ENCODE assay signal across 8 cellular contexts in the genomic region with DNA sequence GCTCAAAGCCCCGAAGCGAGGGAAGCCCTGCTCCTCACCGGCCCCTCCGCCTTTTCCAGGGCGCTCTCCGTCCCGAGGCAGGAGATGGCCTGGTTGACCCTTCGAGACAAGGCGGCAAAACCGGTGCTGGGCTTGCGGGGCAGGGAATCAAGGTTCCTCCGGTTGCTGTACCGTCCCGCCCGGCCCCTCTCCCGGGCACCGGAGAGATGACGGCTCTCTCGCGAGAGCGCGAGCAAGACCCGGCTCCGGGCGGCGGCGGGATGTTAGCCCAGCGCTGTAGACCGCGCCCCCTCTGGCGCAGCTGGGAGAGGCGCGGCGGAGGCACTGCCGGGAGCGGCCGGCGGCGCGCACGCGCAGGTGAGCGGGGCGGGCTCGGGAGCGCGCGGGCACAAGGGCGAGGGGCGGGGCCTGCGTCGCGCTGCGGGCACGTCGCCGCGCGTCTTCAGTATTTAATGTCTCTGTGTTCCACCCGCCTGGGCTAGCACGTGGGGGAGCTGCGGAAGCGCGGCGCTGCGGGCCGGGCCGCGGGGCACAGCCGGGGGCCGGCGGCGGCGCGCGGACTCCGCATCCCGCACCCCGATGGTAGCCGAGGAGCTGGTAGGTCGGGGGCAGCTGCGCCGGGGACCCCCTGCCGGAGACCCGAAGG.
DNase-seq lines count a peak whose midpoint lies in the region; ATAC-seq lines count a peak whose summit lies in the region.

A gene with protein sequence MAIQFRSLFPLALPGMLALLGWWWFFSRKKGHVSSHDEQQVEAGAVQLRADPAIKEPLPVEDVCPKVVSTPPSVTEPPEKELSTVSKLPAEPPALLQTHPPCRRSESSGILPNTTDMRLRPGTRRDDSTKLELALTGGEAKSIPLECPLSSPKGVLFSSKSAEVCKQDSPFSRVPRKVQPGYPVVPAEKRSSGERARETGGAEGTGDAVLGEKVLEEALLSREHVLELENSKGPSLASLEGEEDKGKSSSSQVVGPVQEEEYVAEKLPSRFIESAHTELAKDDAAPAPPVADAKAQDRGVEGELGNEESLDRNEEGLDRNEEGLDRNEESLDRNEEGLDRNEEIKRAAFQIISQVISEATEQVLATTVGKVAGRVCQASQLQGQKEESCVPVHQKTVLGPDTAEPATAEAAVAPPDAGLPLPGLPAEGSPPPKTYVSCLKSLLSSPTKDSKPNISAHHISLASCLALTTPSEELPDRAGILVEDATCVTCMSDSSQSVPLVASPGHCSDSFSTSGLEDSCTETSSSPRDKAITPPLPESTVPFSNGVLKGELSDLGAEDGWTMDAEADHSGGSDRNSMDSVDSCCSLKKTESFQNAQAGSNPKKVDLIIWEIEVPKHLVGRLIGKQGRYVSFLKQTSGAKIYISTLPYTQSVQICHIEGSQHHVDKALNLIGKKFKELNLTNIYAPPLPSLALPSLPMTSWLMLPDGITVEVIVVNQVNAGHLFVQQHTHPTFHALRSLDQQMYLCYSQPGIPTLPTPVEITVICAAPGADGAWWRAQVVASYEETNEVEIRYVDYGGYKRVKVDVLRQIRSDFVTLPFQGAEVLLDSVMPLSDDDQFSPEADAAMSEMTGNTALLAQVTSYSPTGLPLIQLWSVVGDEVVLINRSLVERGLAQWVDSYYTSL (plus strand): TSS at position 445 of the 646 bp plus-strand sequence. CDS start 20,219 bp downstream, outside the sequence.

- ATAC-seq in GM19043 (IDR thresholded peaks at IDR 0.05; ENCODE audit: low read depth, unreplicated experiment) (peak; percentile 81), HG03354 (IDR thresholded peaks at IDR 0.05; ENCODE audit: poor library complexity, severe bottlenecking, unreplicated experiment) (peak; percentile 92)

- DNase-seq in AML-193 (lab: John Stamatoyannopoulos, UW): peak; percentile 94 to 97
- peak; percentile 84 to 97 for DNase-seq in NCI-H446 (lab: John Stamatoyannopoulos, UW)
- DNase-seq in activated CD4-positive, CD25-positive, alpha-beta regulatory T cell treated with anti-CD3 and anti-CD28 coated beads, Interleukin-2, amount 50 U/mL, for 16 hours (ENCODE audit: low read depth, low spot score): peak; percentile 88
- DNase-seq in central memory CD4-positive, alpha-beta T cell: peak; percentile 98
- peak; percentile 99 for DNase-seq in islet precursor cell
- DNase-seq in stimulated activated CD4-positive, alpha-beta T cell treated with anti-CD3 and anti-CD28 coated beads, Interleukin-12 subunit alpha, Interleukin-12 subunit beta, amount 100 ng/mL, for 48 hours (ENCODE audit: low read depth in 2 of 3, low spot score in 1 of 3): peak; percentile 85 to 93 (median 91)

Comparison
In these comparisons a context has a peak if more than half of its experiments do, and no peak if none do; other contexts are left out.
1. Peak in every context shown above with its lines: DNase-seq and ATAC-seq.